3 cellular contexts compared by ENCODE assay signal in the genomic region with DNA sequence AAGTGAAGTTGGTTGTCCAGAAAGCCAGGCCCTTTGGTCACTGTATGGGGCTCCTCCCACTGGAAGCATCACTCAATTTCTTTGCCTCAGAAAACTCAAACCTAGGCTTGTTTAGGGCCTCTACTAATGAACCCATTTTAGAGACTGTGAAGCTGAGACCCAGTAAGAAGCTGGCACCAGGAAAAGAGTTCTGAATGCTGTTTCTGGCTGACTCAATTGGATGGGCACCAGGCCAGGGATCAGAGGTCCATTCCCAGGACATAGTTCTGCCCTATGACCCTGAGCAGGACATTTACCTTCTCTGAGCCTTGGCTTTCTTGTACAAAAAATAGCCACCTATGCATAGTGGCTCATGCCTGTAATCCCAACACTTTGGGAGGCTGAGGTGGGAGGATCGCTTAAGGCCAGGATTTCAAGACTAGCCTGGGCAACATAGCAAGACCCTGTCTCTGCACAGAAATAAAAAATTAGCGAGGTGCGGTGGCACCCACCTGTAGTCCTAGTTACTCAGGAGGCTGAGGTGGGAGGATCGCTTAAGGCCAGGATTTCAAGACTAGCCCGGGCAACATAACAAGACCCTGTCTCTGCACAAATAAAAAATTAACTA.
TF ChIP-seq lines count a peak whose summit lies in the region.

No MANE protein-coding gene starts in this region.

TF ChIP-seq in A549, 52 proteins besides CTCF, POLR2A, EP300 and RAD21:
- TF ChIP-seq MAZ (IDR thresholded peaks at IDR 0.05; ENCODE audit: borderline replicate concordance, low read depth, low read length): no peak
- 0 out of 2 replicates have a peak, but pooled peaks have one; percentile 40 for TF ChIP-seq KDM1A (IDR thresholded peaks at IDR 0.05; ENCODE audit: low read depth)
- no peak for TF ChIP-seq FOSB (CRISPR knock-in tag; IDR thresholded peaks at IDR 0.05)

TF ChIP-seq in HEK293, 187 proteins besides CTCF, POLR2A, EP300 and RAD21:
- TF ChIP-seq SCRT2 (tag by site-specific recombination; IDR thresholded peaks at IDR 0.05): peak; percentile 40; the same call in 1 of the 2 replicates
- no peak for TF ChIP-seq ZNF175 (tag by site-specific recombination; IDR thresholded peaks at IDR 0.05)
- 0 out of 2 replicates have a peak, but pooled peaks have one; percentile 31 for TF ChIP-seq ZNF239 (tag by site-specific recombination; IDR thresholded peaks at IDR 0.05)
- no peak for TF ChIP-seq TCF7L2 (IDR thresholded peaks at IDR 0.05; ENCODE audit: borderline replicate concordance, low read depth, low read length)
- TF ChIP-seq, protein P1, sequence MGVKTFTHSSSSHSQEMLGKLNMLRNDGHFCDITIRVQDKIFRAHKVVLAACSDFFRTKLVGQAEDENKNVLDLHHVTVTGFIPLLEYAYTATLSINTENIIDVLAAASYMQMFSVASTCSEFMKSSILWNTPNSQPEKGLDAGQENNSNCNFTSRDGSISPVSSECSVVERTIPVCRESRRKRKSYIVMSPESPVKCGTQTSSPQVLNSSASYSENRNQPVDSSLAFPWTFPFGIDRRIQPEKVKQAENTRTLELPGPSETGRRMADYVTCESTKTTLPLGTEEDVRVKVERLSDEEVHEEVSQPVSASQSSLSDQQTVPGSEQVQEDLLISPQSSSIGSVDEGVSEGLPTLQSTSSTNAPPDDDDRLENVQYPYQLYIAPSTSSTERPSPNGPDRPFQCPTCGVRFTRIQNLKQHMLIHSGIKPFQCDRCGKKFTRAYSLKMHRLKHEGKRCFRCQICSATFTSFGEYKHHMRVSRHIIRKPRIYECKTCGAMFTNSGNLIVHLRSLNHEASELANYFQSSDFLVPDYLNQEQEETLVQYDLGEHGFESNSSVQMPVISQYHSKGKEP (tag by site-specific recombination; IDR thresholded peaks at IDR 0.05): no peak
- no peak for TF ChIP-seq ZNF623 (tag by site-specific recombination; IDR thresholded peaks at IDR 0.05)
- peak; percentile 90 for TF ChIP-seq ZNF121 (tag by site-specific recombination; IDR thresholded peaks at IDR 0.05)
- no peak for TF ChIP-seq ZBTB7A (tag by site-specific recombination; IDR thresholded peaks at IDR 0.05; ENCODE audit: low read depth)
- TF ChIP-seq ZNF302 (tag by site-specific recombination; IDR thresholded peaks at IDR 0.05; ENCODE audit: low read depth): no peak
- TF ChIP-seq ZNF335 (tag by site-specific recombination; conservative IDR thresholded peaks at IDR 0.05): no peak

TF ChIP-seq in H1, 55 proteins besides CTCF, POLR2A, EP300 and RAD21:
- TF ChIP-seq RNF2 (IDR thresholded peaks at IDR 0.05; ENCODE audit: borderline replicate concordance, low read depth, low read length, missing control alignments, poor library complexity, severe bottlenecking) (no peak), KDM1A (IDR thresholded peaks at IDR 0.05; ENCODE audit: borderline replicate concordance, low read length) (peak; percentile 60; the same call in 1 of the 2 replicates)
